ENCODE assay signal across 11 cellular contexts in the genomic region with DNA sequence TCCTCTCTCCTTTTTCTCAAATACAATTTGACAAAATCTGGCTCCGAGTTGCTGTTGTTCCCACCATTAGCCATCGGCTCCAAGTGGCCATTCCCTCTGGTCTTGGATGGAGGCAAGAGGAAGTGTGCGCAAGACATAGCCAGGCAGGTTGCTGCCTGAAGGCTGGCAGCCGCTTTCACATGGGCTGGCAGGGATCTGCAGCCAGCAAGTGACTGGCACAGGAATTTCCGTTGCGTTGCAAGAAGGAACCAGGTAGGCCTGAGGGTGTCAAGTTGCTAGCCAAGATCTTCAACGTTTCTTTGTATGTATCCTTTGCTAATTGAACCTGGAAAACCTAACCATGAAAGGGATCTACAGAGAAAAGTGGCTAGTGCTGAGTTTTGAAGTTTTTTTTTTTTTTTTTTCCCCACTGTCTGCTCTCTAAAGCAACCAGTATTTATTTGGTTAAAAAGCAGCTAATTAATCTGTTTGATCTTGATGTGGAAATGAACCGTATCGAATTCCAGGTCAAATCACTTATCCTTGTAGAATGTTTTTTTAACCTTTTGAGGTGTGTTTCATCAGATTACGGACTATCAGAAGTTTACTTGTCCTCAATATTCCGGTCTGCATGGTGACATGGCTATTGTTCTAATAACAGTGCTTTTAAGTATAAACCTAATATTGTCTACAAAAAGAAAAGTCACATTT.
DNase-seq lines count a peak whose midpoint lies in the region; ATAC-seq and TF ChIP-seq lines count a peak whose summit lies in the region.
"Had no signal": no experiment of that assay in that cellular context is flagged by ENCODE, and none has a peak within 500 bp of the region (broad histone marks: within the 10 kb centered on the region; RNA-seq: fewer than 3 reads in every experiment).

No MANE protein-coding gene starts in this region.

- H3K27me3 ChIP-seq in ascending aorta (no peaks in the 10 kb centered on the region), thyroid gland (no peaks in the 10 kb centered on the region)
- H3K27me3 ChIP-seq: sigmoid colon had no signal

- H3K27ac ChIP-seq in ascending aorta, result peak overlapping the region; percentile 92 to 97
- peak overlapping the region; percentile 58 to 66 (median 59) for H3K27ac ChIP-seq in thyroid gland
- H3K27ac ChIP-seq: HL-60 had no signal

- intact Hi-C loops in ascending aorta (cut with DNase I), result no loop called here
- intact Hi-C loops in thyroid gland (cut with DNase I), result no loop called here

- DNase-seq in NCI-H1105 treated with DMSO at 0.1 percent for 48 hours (lab: John Stamatoyannopoulos, UW), result peak; percentile 58
- DNase-seq in NCI-H1105 (lab: John Stamatoyannopoulos, UW), result no peak
- DNase-seq in ascending aorta (ENCODE audit: low spot score in 2 of 2), result no peak
- DNase-seq in left kidney (ENCODE audit: low read depth, low spot score), result peak; percentile 63
- DNase-seq in thyroid gland, result peak; percentile 84 to 88
- no peak for DNase-seq in foreskin fibroblast
- no peak for DNase-seq in NCI-H526 treated with DMSO at 0.1 percent for 48 hours (lab: John Stamatoyannopoulos, UW)
- DNase-seq: activated CD8-positive, alpha-beta T cell treated with anti-CD3 and anti-CD28 coated beads, Interleukin-2, amount 10 ng/mL, durations not matched to agents 7 days and 5 days; sigmoid colon had no signal

- H3K36me3 ChIP-seq in ascending aorta, result no peaks in the 10 kb centered on the region
- no peaks in the 10 kb centered on the region for H3K36me3 ChIP-seq in thyroid gland
- H3K36me3 ChIP-seq: sigmoid colon had no signal

- no peak for ATAC-seq in HG03439 (IDR thresholded peaks at IDR 0.05; ENCODE audit: unreplicated experiment)
- ATAC-seq: activated CD8-positive, alpha-beta T cell treated with anti-CD3 and anti-CD28 coated beads, Interleukin-2, amount 10 ng/mL, durations not matched to agents 7 days and 5 days had no signal

- H3K4me3 ChIP-seq in ascending aorta, result no peak overlapping the region
- no peak overlapping the region for H3K4me3 ChIP-seq in thyroid gland (replicated peaks in 1 of 3)
- H3K4me3 ChIP-seq in foreskin fibroblast (ENCODE audit: low read depth in 1 of 2, low read length in 2 of 2), result no peak overlapping the region
- H3K4me3 ChIP-seq: sigmoid colon had no signal

- WGBS in thyroid gland, 2 donors, result 38% methylated on average over 11 of the region's 11 CpGs

- no peak for TF ChIP-seq POLR2A in thyroid gland (IDR thresholded peaks at IDR 0.05)

- no peaks in the 10 kb centered on the region for H3K9me3 ChIP-seq in ascending aorta
- H3K9me3 ChIP-seq in thyroid gland, result no peaks in the 10 kb centered on the region
- H3K9me3 ChIP-seq: sigmoid colon had no signal

- TF ChIP-seq CTCF in ascending aorta (IDR thresholded peaks at IDR 0.05) (no peak), thyroid gland (IDR thresholded peaks at IDR 0.05) (no peak), foreskin fibroblast (IDR thresholded peaks at IDR 0.05; ENCODE audit: low read depth, low read length) (no peak)

- peaks cover 46 to 71% of the 10 kb centered on the region in 2 donors for H3K4me1 ChIP-seq in ascending aorta
- H3K4me1 ChIP-seq in thyroid gland, result peaks cover 58 to 80% of the 10 kb centered on the region in 2 donors

Comparison
In these comparisons a context has a peak if more than half of its experiments do, and no peak if none do; other contexts are left out.
1. DNase-seq: peak in NCI-H1105 treated with DMSO at 0.1 percent for 48 hours (single experiment), left kidney (single experiment) and thyroid gland (2 of 2); none in NCI-H1105 (single experiment), ascending aorta (0 of 2), foreskin fibroblast (0 of 2) and NCI-H526 treated with DMSO at 0.1 percent for 48 hours (single experiment).